1 cellular context compared by ENCODE assay signal in genomic region chr1:109040627-109041613, GRCh38.
TF ChIP-seq lines count a peak whose summit lies in the region.

No MANE protein-coding gene starts in this region.

TF ChIP-seq in GM23338, 12 proteins besides CTCF, POLR2A, EP300 and RAD21 (continued from another document):
- TF ChIP-seq REST (IDR thresholded peaks at IDR 0.05; ENCODE audit: unreplicated experiment) = no peak
TF ChIP-seq in GM23338: peak in this region for 0.
